ENCODE assay signal across 23 cellular contexts in the genomic region with DNA sequence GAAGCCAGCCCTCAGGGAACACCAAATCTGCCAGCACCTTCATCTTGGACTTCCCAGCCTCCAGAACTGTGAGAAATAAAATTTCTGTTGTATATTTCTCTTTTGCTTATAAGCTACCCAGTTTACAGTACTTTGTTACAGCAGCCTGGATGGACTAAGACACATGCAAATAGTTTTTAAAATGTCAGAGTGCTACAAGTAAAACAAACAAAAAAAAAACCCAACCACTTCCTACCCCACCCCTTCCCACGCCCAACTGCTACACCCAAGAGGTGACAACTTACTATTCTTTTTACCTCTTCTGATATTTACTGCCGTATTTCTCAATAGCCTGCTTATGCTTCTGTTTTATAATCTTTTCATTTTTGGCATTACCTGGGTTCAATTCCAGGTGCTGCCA. TPM values are rescaled to one million over a fixed set of nuclear protein-coding genes. Genes with fewer than 3 reads are reported as not detected.
DNase-seq lines count a peak whose midpoint lies in the region; ATAC-seq, FAIRE-seq and TF ChIP-seq lines count a peak whose summit lies in the region.
"Had no signal": no experiment of that assay in that cellular context is flagged by ENCODE, and none has a peak within 500 bp of the region (broad histone marks: within the 10 kb centered on the region; RNA-seq: fewer than 3 reads in every experiment).

No MANE protein-coding gene starts in this region.

- peaks cover 0 to 4% (median 0%) of the 10 kb centered on the region in 11 experiments; a peak in 2 of 22 replicates for H3K36me3 ChIP-seq in BLaER1 treated with 17β-estradiol and CSF1 and Interleukin-3, amounts not matched to agents 10 nM and 100 nM
- H3K36me3 ChIP-seq in CD4-positive, alpha-beta memory T cell (ENCODE audit: insufficient read depth, low read length), result no peaks in the 10 kb centered on the region
- H3K36me3 ChIP-seq in kidney (ENCODE audit: control insufficient read depth in 1 of 2, insufficient read depth in 2 of 2, low read length in 2 of 2), result no peaks in the 10 kb centered on the region
- H3K36me3 ChIP-seq: breast epithelium, MG63, Peyer's patch, SJCRH30, tibial artery had no signal

- no peaks in the 10 kb centered on the region; a peak in 2 of 22 replicates for H3K27me3 ChIP-seq in BLaER1 treated with 17β-estradiol and CSF1 and Interleukin-3, amounts not matched to agents 10 nM and 100 nM
- no peaks in the 10 kb centered on the region for H3K27me3 ChIP-seq in CD4-positive, alpha-beta memory T cell (ENCODE audit: insufficient read depth, low read length)
- H3K27me3 ChIP-seq: breast epithelium, MG63, Peyer's patch, SJCRH30 had no signal

- intact Hi-C loops in CD4-positive, alpha-beta memory T cell (cut with micrococcal nuclease), result no loop called here
- intact Hi-C loops in kidney (cut with DNase I), result loop anchor here (10.0 kb wide), 1 partner anchor 171 kb away; no protein-coding TSS in a partner anchor

- ATAC-seq in T-helper 17 cell (peak; percentile 67), GM19463 (IDR thresholded peaks at IDR 0.05; ENCODE audit: unreplicated experiment) (no peak)
- no peak for ATAC-seq in stimulated activated memory B cell treated with anti-CD40 and anti-IgM and Interleukin-4, amounts not matched to agents 10 μg/mL and 1 μg/mL and 100 μg/mL, for 72 hours

- peaks cover 0 to 44% (median 33%) of the 10 kb centered on the region in 8 donors for H3K9me3 Mint-ChIP-seq in CD4-positive, alpha-beta memory T cell
- peaks cover 9% of the 10 kb centered on the region for H3K9me3 Mint-ChIP-seq in stimulated activated memory B cell treated with anti-CD40 and anti-IgM and Interleukin-4, amounts not matched to agents 10 μg/mL and 1 μg/mL and 100 μg/mL, for 72 hours

- peak overlapping the region in 1 of 11 experiments; percentile 56; a peak in 1 of 22 replicates for H3K9ac ChIP-seq in BLaER1 treated with 17β-estradiol and CSF1 and Interleukin-3, amounts not matched to agents 10 nM and 100 nM
- H3K9ac ChIP-seq in kidney (ENCODE audit: low read length in 2 of 2), result no peak overlapping the region

- CTCF ChIA-PET in CD4-positive, alpha-beta memory T cell (lab: Charles Lee; ENCODE audit: partially characterized antibody), result interaction anchor here (1.1 to 3.4 kb wide), 4 partner anchors 16 to 207 kb away, joined by 3 to 11 read pairs (median 6); no protein-coding TSS in a partner anchor

- H4K20me1 ChIP-seq in BLaER1 treated with 17β-estradiol and CSF1 and Interleukin-3, amounts not matched to agents 10 nM and 100 nM, result no peaks in the 10 kb centered on the region

- peak in 3 of 5 donors; percentile 33 to 61 (median 39) for DNase-seq in CD4-positive, alpha-beta memory T cell
- DNase-seq in T-helper 17 cell, result no peak
- DNase-seq in kidney, result peak; percentile 0
- DNase-seq in AML-193 (lab: John Stamatoyannopoulos, UW), result no peak
- DNase-seq in NCI-H1092 treated with DMSO at 0.1 percent for 48 hours (lab: John Stamatoyannopoulos, UW), result no peak
- DNase-seq: IMR-90; kidney glomerular epithelial cell; MG63; NCI-H1694; NCI-H2171; NCI-H524 treated with DMSO at 0.1 percent for 48 hours; occipital lobe; Peyer's patch; SJCRH30; stimulated activated CD4-positive, alpha-beta T cell treated with anti-CD3 and anti-CD28 coated beads, Interleukin-2, amount 100 ng/mL, for 24 hours; tibial artery had no signal

- no peak for FAIRE-seq in kidney (lab: Jason Lieb, UNC)
- FAIRE-seq: H1 had no signal

- peak overlapping the region in 1 of 11 experiments; percentile 64; a peak in 2 of 22 replicates for H3K27ac ChIP-seq in BLaER1 treated with 17β-estradiol and CSF1 and Interleukin-3, amounts not matched to agents 10 nM and 100 nM
- H3K27ac ChIP-seq in CD4-positive, alpha-beta memory T cell (ENCODE audit: low read depth, low read length), result no peak overlapping the region
- no peak overlapping the region for H3K27ac ChIP-seq in kidney (ENCODE audit: low read depth in 2 of 2, low read length in 2 of 2)
- H3K27ac ChIP-seq: breast epithelium, Peyer's patch, SJCRH30, tibial artery had no signal

- H3K27ac Mint-ChIP-seq in CD4-positive, alpha-beta memory T cell, result peak overlapping the region in 6 of 7 donors; percentile 52 to 81 (median 72)
- H3K27ac Mint-ChIP-seq in T-helper 17 cell, result peak overlapping the region; percentile 79
- no peak overlapping the region for H3K27ac Mint-ChIP-seq in stimulated activated memory B cell treated with anti-CD40 and anti-IgM and Interleukin-4, amounts not matched to agents 10 μg/mL and 1 μg/mL and 100 μg/mL, for 72 hours
- H3K27ac Mint-ChIP-seq: dendritic cell treated with granulocyte-macrophage colony-stimulating factor and Interleukin-4, amounts not matched to agents 40 ng/mL and 50 ng/mL, for 4 days had no signal

- no peak overlapping the region for H3K4me3 ChIP-seq in BLaER1 treated with 17β-estradiol and CSF1 and Interleukin-3, amounts not matched to agents 10 nM and 100 nM
- peak overlapping the region in 1 of 2 donors; percentile 5 for H3K4me3 ChIP-seq in CD4-positive, alpha-beta memory T cell (ENCODE audit: low read length in 2 of 2)
- H3K4me3 ChIP-seq in kidney (ENCODE audit: low read length in 2 of 2), result no peak overlapping the region
- H3K4me3 ChIP-seq: breast epithelium, MG63, Peyer's patch, SJCRH30, skin epidermis, tibial artery had no signal

- H3K4me1 ChIP-seq in BLaER1 treated with 17β-estradiol and CSF1 and Interleukin-3, amounts not matched to agents 10 nM and 100 nM, result peaks cover 47 to 65% (median 55%) of the 10 kb centered on the region in 10 experiments
- H3K4me1 ChIP-seq in CD4-positive, alpha-beta memory T cell (ENCODE audit: insufficient read depth, low read length), result peaks cover 59% of the 10 kb centered on the region
- H3K4me1 ChIP-seq in kidney (ENCODE audit: control insufficient read depth in 1 of 2, insufficient read depth in 1 of 2, low read depth in 1 of 2, low read length in 2 of 2), result peaks cover 0 to 5% of the 10 kb centered on the region in 2 donors
- H3K4me1 ChIP-seq: breast epithelium had no signal

- peaks cover 28 to 56% (median 48%) of the 10 kb centered on the region in 11 experiments for H3K9me3 ChIP-seq in BLaER1 treated with 17β-estradiol and CSF1 and Interleukin-3, amounts not matched to agents 10 nM and 100 nM (replicated peaks in 1 of 11)
- peaks cover 0 to 13% of the 10 kb centered on the region in 2 donors for H3K9me3 ChIP-seq in CD4-positive, alpha-beta memory T cell (ENCODE audit: control insufficient read depth in 1 of 2, low read length in 2 of 2)
- H3K9me3 ChIP-seq in T-helper 17 cell (ENCODE audit: control insufficient read depth, low read length, poor library complexity, severe bottlenecking), result peaks cover 5% of the 10 kb centered on the region
- H3K9me3 ChIP-seq in kidney (ENCODE audit: control insufficient read depth in 1 of 2, low read length in 2 of 2), result peaks cover 4 to 25% of the 10 kb centered on the region in 2 donors

- POLR2A ChIA-PET in CD4-positive, alpha-beta memory T cell (lab: Charles Lee; ENCODE audit: partially characterized antibody), result interaction anchor here (1.1 kb wide), 1 partner anchor 145 kb away, joined by 3 read pairs; no protein-coding TSS in a partner anchor

- H3K27me3 Mint-ChIP-seq in CD4-positive, alpha-beta memory T cell, result no peaks in the 10 kb centered on the region
- H3K27me3 Mint-ChIP-seq in T-helper 17 cell, result no peaks in the 10 kb centered on the region
- H3K27me3 Mint-ChIP-seq in stimulated activated memory B cell treated with anti-CD40 and anti-IgM and Interleukin-4, amounts not matched to agents 10 μg/mL and 1 μg/mL and 100 μg/mL, for 72 hours, result peaks cover 60% of the 10 kb centered on the region

- H3K4me1 Mint-ChIP-seq in CD4-positive, alpha-beta memory T cell, result peaks cover 25 to 69% (median 43%) of the 10 kb centered on the region in 4 donors
- H3K4me1 Mint-ChIP-seq in T-helper 17 cell, result peaks cover 31% of the 10 kb centered on the region
- peaks cover 38% of the 10 kb centered on the region for H3K4me1 Mint-ChIP-seq in stimulated activated memory B cell treated with anti-CD40 and anti-IgM and Interleukin-4, amounts not matched to agents 10 μg/mL and 1 μg/mL and 100 μg/mL, for 72 hours

- TF ChIP-seq CTCF in kidney (IDR thresholded peaks at IDR 0.05; ENCODE audit: borderline replicate concordance, extremely low read depth, insufficient read depth), result no peak

- H3K4me2 ChIP-seq in BLaER1 treated with 17β-estradiol and CSF1 and Interleukin-3, amounts not matched to agents 10 nM and 100 nM, result peak overlapping the region; percentile 40 to 89 (median 67); a peak in 19 of 22 replicates

- H3K36me3 Mint-ChIP-seq in CD4-positive, alpha-beta memory T cell, result peaks cover 6 to 7% of the 10 kb centered on the region in 2 donors
- H3K36me3 Mint-ChIP-seq in T-helper 17 cell (ENCODE audit: low read depth), result peaks cover 4% of the 10 kb centered on the region
- H3K36me3 Mint-ChIP-seq in stimulated activated memory B cell treated with anti-CD40 and anti-IgM and Interleukin-4, amounts not matched to agents 10 μg/mL and 1 μg/mL and 100 μg/mL, for 72 hours, result no peaks in the 10 kb centered on the region

- peak overlapping the region in 7 of 8 donors; percentile 39 to 81 (median 70) for H3K4me3 Mint-ChIP-seq in CD4-positive, alpha-beta memory T cell
- H3K4me3 Mint-ChIP-seq in T-helper 17 cell, result peak overlapping the region; percentile 46
- no peak overlapping the region for H3K4me3 Mint-ChIP-seq in stimulated activated memory B cell treated with anti-CD40 and anti-IgM and Interleukin-4, amounts not matched to agents 10 μg/mL and 1 μg/mL and 100 μg/mL, for 72 hours
- H3K4me3 Mint-ChIP-seq: dendritic cell treated with granulocyte-macrophage colony-stimulating factor and Interleukin-4, amounts not matched to agents 40 ng/mL and 50 ng/mL, for 4 days had no signal

RNA-seq across cellular contexts. Expression of a gene that starts 8.6 kb away (rescaled TPM):
- total RNA-seq in CD4-positive, alpha-beta memory T cell, result 1 to 10 TPM; 3.3 to 4.1 TPM
- 1 to 10 TPM; 2.8 to 4.5 TPM for polyA plus RNA-seq in CD4-positive, alpha-beta memory T cell
- 1 to 10 TPM; 7.7 to 9.2 TPM for total RNA-seq in T-helper 17 cell
- total RNA-seq in kidney, result 25.9 TPM
- 12.7 TPM for polyA plus RNA-seq in kidney (ENCODE audit: insufficient read depth, low read depth, low replicate concordance)

RNA-seq across cellular contexts. Expression of a gene that starts 49.5 kb away (rescaled TPM):
- 10 to 100 TPM; 17.3 to 18.8 TPM for total RNA-seq in CD4-positive, alpha-beta memory T cell
- polyA plus RNA-seq in CD4-positive, alpha-beta memory T cell, result 10 to 100 TPM in 1 of 2 donors, 1 to 10 TPM in 1; 5.5 to 14.0 TPM
- 10 to 100 TPM; 16.1 to 19.2 TPM for total RNA-seq in T-helper 17 cell
- 64.3 TPM for total RNA-seq in kidney
- polyA plus RNA-seq in kidney (ENCODE audit: insufficient read depth, low read depth, low replicate concordance), result 5.7 TPM

Comparison
In these comparisons a context has a peak if more than half of its experiments do, and no peak if none do; other contexts are left out.
1. DNase-seq: peak in CD4-positive, alpha-beta memory T cell (3 of 5) and kidney (single experiment); none in T-helper 17 cell (0 of 3), AML-193 (0 of 2) and NCI-H1092 treated with DMSO at 0.1 percent for 48 hours (single experiment).